ENCODE assay signal across 7 cellular contexts in genomic region chr17:79065105-79065670, GRCh38. TPM values are rescaled to one million over a fixed set of nuclear protein-coding genes. Genes with fewer than 3 reads are reported as not detected.
DNase-seq lines count a peak whose midpoint lies in the region; ATAC-seq and TF ChIP-seq lines count a peak whose summit lies in the region.

No MANE protein-coding gene starts in this region.

- TF ChIP-seq CTCF in GM12872 (IDR thresholded peaks at IDR 0.05; ENCODE audit: insufficient read depth, low read depth, low read length) (peak; percentile 49), fibroblast of pulmonary artery (IDR thresholded peaks at IDR 0.05; ENCODE audit: low read length, missing control alignments) (peak; percentile 65), prostate gland (IDR thresholded peaks at IDR 0.05) (peak in 3 of 4 experiments; percentile 60 to 77 (median 70))

- no peak overlapping the region for H3K27ac ChIP-seq in prostate gland

- WGBS in prostate gland, result 41% methylated on average over 10 of the region's 10 CpGs

- ATAC-seq in HG02678 (IDR thresholded peaks at IDR 0.05; ENCODE audit: unreplicated experiment) (no peak), GM19455 (IDR thresholded peaks at IDR 0.05; ENCODE audit: unreplicated experiment) (no peak)

- intact Hi-C loops in prostate gland (cut with DNase I), result no loop called here

- H3K36me3 ChIP-seq in prostate gland, result no peaks in the 10 kb centered on the region

- H3K4me3 ChIP-seq in fibroblast of pulmonary artery (replicated peaks; ENCODE audit: low read depth, low read length) (no peak overlapping the region), prostate gland (no peak overlapping the region)

- H3K27me3 ChIP-seq in prostate gland (replicated peaks; ENCODE audit: insufficient read depth), result no peaks in the 10 kb centered on the region

- no peaks in the 10 kb centered on the region for H3K9me3 ChIP-seq in prostate gland

- peak; percentile 16 for DNase-seq in NCI-H146 treated with DMSO at 0.1 percent for 48 hours (lab: John Stamatoyannopoulos, UW; ENCODE audit: unreplicated experiment)
- DNase-seq in activated T-cell treated with anti-CD3 and anti-CD28 coated beads for 1 hour (ENCODE audit: low read depth), result peak; percentile 44
- DNase-seq in fibroblast of pulmonary artery (ENCODE audit: low read depth), result peak; percentile 65
- DNase-seq in prostate gland (ENCODE audit: low spot score), result peak; percentile 49

- no peaks in the 10 kb centered on the region for H3K4me1 ChIP-seq in prostate gland (replicated peaks)

- no peak for TF ChIP-seq POLR2A in prostate gland (IDR thresholded peaks at IDR 0.05)

RNA-seq across cellular contexts. Expression of gene ENGASE, which starts 9.4 kb away (rescaled TPM):
- total RNA-seq in prostate gland, result 10 to 100 TPM; 19.4 to 45.7 TPM

RNA-seq across cellular contexts. Expression of gene C1QTNF1, which starts 41.2 kb away (rescaled TPM):
- 10 to 100 TPM; 16.3 to 57.9 TPM for total RNA-seq in prostate gland

RNA-seq across cellular contexts. Expression of gene CANT1, which starts 55.6 kb away (rescaled TPM):
- total RNA-seq in prostate gland, result 100 to 1,000 TPM in 1 of 2 donors, 10 to 100 TPM in 1; 89.7 to 201 TPM
